In genomic region chr1:216238844-216239243, GRCh38 we compare ENCODE assay signal across 25 cellular contexts.
"Had no signal": no experiment of that assay in that cellular context is flagged by ENCODE, and none has a peak within 500 bp of the region (broad histone marks: within the 10 kb centered on the region; RNA-seq: fewer than 3 reads in every experiment).

No MANE protein-coding gene starts in this region.

- H3K4me1 Mint-ChIP-seq: naive thymus-derived CD4-positive, alpha-beta T cell; stimulated activated naive B cell treated with anti-CD40 and anti-IgM and Interleukin-4, amounts not matched to agents 10 μg/mL and 1 μg/mL and 100 μg/mL, for 72 hours had no signal

- H3K27ac Mint-ChIP-seq: natural killer cell treated with Interleukin-12 subunit alpha and Interleukin-12 subunit beta and Interleukin-15 and Interleukin-18, amount 100 ng/mL, for 72 hours; stimulated activated naive B cell treated with anti-CD40 and anti-IgM and Interleukin-4, amounts not matched to agents 10 μg/mL and 1 μg/mL and 100 μg/mL, for 72 hours had no signal

- H3K4me3 Mint-ChIP-seq: naive thymus-derived CD4-positive, alpha-beta T cell; natural killer cell treated with Interleukin-12 subunit alpha and Interleukin-12 subunit beta and Interleukin-15 and Interleukin-18, amount 100 ng/mL, for 72 hours; stimulated activated naive B cell treated with anti-CD40 and anti-IgM and Interleukin-4, amounts not matched to agents 10 μg/mL and 1 μg/mL and 100 μg/mL, for 72 hours had no signal

- H3K36me3 ChIP-seq: left ventricle myocardium inferior, ovary, prostate gland, stomach, suprapubic skin, thoracic aorta, tibial artery, uterus had no signal

- H3K9me3 ChIP-seq: left ventricle myocardium inferior, mucosa of descending colon, ovary, prostate gland, stomach, suprapubic skin, thoracic aorta, tibial artery, uterus had no signal

- H3K4me3 ChIP-seq: left ventricle myocardium inferior, lung, mucosa of descending colon, ovary, prostate gland, skin epidermis, stomach, suprapubic skin, thoracic aorta, tibial artery, uterus had no signal

- H3K27me3 ChIP-seq: ovary, stomach, suprapubic skin, tibial artery, uterus had no signal

- H3K9me3 Mint-ChIP-seq: stimulated activated naive B cell treated with anti-CD40 and anti-IgM and Interleukin-4, amounts not matched to agents 10 μg/mL and 1 μg/mL and 100 μg/mL, for 72 hours had no signal

- H3K27me3 Mint-ChIP-seq: naive thymus-derived CD4-positive, alpha-beta T cell; natural killer cell treated with Interleukin-12 subunit alpha and Interleukin-12 subunit beta and Interleukin-15 and Interleukin-18, amount 100 ng/mL, for 72 hours; stimulated activated naive B cell treated with anti-CD40 and anti-IgM and Interleukin-4, amounts not matched to agents 10 μg/mL and 1 μg/mL and 100 μg/mL, for 72 hours had no signal

- H3K4me1 ChIP-seq: left ventricle myocardium inferior, prostate gland, stomach, suprapubic skin, tibial artery, uterus had no signal

- H3K27ac ChIP-seq: left ventricle myocardium inferior, ovary, prostate gland, skin epidermis, stomach, suprapubic skin, thoracic aorta, tibial artery, uterus had no signal

- H3K36me3 Mint-ChIP-seq: naive thymus-derived CD4-positive, alpha-beta T cell; stimulated activated naive B cell treated with anti-CD40 and anti-IgM and Interleukin-4, amounts not matched to agents 10 μg/mL and 1 μg/mL and 100 μg/mL, for 72 hours had no signal

- DNase-seq: islet precursor cell; left ventricle myocardium inferior; mesendoderm; midbrain; mucosa of descending colon; naive thymus-derived CD4-positive, alpha-beta T cell; ovary; retina; right cardiac atrium; stimulated activated CD4-positive, alpha-beta T cell treated with anti-CD3 and anti-CD28 coated beads, Interleukin-12 subunit alpha, Interleukin-12 subunit beta, amount 100 ng/mL, for 4 hours; stimulated activated CD4-positive, alpha-beta T cell treated with anti-CD3 and anti-CD28 coated beads, Interleukin-15, amount 100 ng/mL, for 24 hours; stimulated activated CD4-positive, alpha-beta T cell treated with anti-CD3 and anti-CD28 coated beads, Interleukin-2, amount 100 ng/mL, for 24 hours; stimulated activated CD4-positive, alpha-beta T cell treated with anti-CD3 and anti-CD28 coated beads, Interleukin-4, amount 100 ng/mL, for 1 hour; stimulated activated naive B cell treated with anti-CD40 and anti-IgM and Interleukin-4, amounts not matched to agents 10 μg/mL and 1 μg/mL and 100 μg/mL, for 72 hours; stimulated activated naive CD8-positive, alpha-beta T cell treated with anti-CD3 and anti-CD28 coated beads, Interleukin-15, Interleukin-2, amounts not matched to agents 100 U/mL and 50 U/mL, for 24 hours; stomach; tibial artery; trophoblast cell; uterus had no signal
